ENCODE assay signal across 7 cellular contexts in the genomic region with DNA sequence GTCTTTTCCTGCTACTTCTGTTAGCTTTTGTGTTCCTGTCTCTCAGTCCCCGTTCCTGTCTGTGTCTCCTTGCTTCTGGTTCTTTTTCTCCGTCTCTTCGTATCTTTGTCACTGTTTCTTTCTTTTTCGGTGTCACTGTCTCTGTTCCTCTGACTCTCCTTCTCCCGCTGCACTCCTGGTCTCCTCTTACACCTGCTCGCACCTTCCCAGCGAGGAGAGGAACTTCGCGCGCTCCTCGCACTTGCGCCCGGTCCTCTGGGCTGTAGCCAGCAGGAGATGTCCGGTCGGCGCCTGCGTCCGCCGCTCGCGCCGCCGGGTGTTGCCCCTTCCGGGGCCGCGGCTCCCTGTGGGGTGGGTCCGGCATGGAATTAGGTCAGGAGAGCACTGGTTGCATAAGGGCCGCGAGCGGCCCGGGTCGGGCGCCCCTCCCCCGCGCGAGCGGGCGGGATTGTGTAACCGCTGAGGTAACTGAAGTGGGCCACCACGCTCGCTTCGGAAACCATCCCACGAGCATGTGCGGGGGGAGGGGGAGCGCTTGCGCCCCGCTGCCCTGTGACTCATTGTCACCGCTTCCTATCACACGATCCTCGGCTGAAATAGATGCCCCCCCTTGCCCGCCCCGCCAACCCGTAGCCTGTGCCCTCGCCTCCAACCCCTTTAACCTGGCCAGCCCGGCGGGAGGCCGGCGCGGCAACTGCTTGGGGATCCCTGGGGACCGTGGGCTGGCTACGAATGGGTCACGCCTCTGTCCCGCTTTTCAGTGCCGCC. TPM values are rescaled to one million over a fixed set of nuclear protein-coding genes. Genes with fewer than 3 reads are reported as not detected.
DNase-seq lines count a peak whose midpoint lies in the region; ATAC-seq and TF ChIP-seq lines count a peak whose summit lies in the region.

No MANE protein-coding gene starts in this region.

- H3K36me3 ChIP-seq in tibial nerve = no peaks in the 10 kb centered on the region

- H3K27ac ChIP-seq in tibial nerve = peak overlapping the region; percentile 18 to 83 (median 73)

- H3K27ac Mint-ChIP-seq in osteocyte (ENCODE audit: unreplicated experiment) = no peak overlapping the region

- H3K36me3 Mint-ChIP-seq in osteocyte (ENCODE audit: unreplicated experiment) = no peaks in the 10 kb centered on the region

- peaks cover 0 to 22% of the 10 kb centered on the region in 2 donors for H3K27me3 ChIP-seq in tibial nerve

- TF ChIP-seq POLR2A in tibial nerve (IDR thresholded peaks at IDR 0.05) = peak; percentile 13 to 28

- no peaks in the 10 kb centered on the region for H3K9me3 ChIP-seq in tibial nerve

- H3K4me1 ChIP-seq in tibial nerve = peaks cover 0 to 12% (median 0%) of the 10 kb centered on the region in 4 donors

- peak in 1 of 2 donors; percentile 54 for TF ChIP-seq EP300 in tibial nerve (IDR thresholded peaks at IDR 0.05)

- no peak for TF ChIP-seq CTCF in HFF-Myc (IDR thresholded peaks at IDR 0.05; ENCODE audit: low read depth, low read length, missing control alignments)
- TF ChIP-seq CTCF in osteocyte (IDR thresholded peaks at IDR 0.05) = no peak
- TF ChIP-seq CTCF in tibial nerve (IDR thresholded peaks at IDR 0.05) = no peak

- WGBS in tibial nerve, 2 donors = 0 to 52% methylated on average over 13 to 63 of the region's 64 CpGs

- peaks cover 24% of the 10 kb centered on the region for H3K27me3 Mint-ChIP-seq in osteocyte (ENCODE audit: unreplicated experiment)

- H3K4me3 Mint-ChIP-seq in osteocyte (ENCODE audit: unreplicated experiment) = peak overlapping the region; percentile 72

- peaks cover 5% of the 10 kb centered on the region for H3K9me3 Mint-ChIP-seq in osteocyte (ENCODE audit: unreplicated experiment)

- H3K4me3 ChIP-seq in HFF-Myc (replicated peaks; ENCODE audit: low read depth, low read length) = peak overlapping the region; percentile 33
- peak overlapping the region; percentile 38 to 66 (median 50) for H3K4me3 ChIP-seq in tibial nerve

- ATAC-seq in HG03439 (IDR thresholded peaks at IDR 0.05; ENCODE audit: unreplicated experiment) = no peak

- DNase-seq in HFF-Myc (ENCODE audit: extremely low read depth, low read depth) (no peak), RPMI8226 (peak; percentile 15), germinal center (ENCODE audit: low spot score) (peak; percentile 8), osteocyte (ENCODE audit: extremely low spot score, unreplicated experiment) (no peak), tibial nerve (ENCODE audit: low spot score in 2 of 2) (peak; percentile 61 to 65)
- peak; percentile 13 to 57 (median 30) for DNase-seq in activated naive CD4-positive, alpha-beta T cell (lab: John Stamatoyannopoulos, UW)

- H3K4me1 Mint-ChIP-seq in osteocyte (ENCODE audit: unreplicated experiment) = peaks cover 9% of the 10 kb centered on the region

RNA-seq across cellular contexts. Expression of a gene that starts 1.6 kb away (rescaled TPM):
- not detected in 2 replicates for total RNA-seq in osteocyte
- total RNA-seq in tibial nerve = 10 to 100 TPM; 12.2 to 20.4 (median 19.2) TPM

Comparison
In these comparisons a context has a peak if more than half of its experiments do, and no peak if none do; other contexts are left out.
1. DNase-seq: peak in RPMI8226 (single experiment), activated naive CD4-positive, alpha-beta T cell (4 of 4), germinal center (single experiment) and tibial nerve (2 of 2); none in HFF-Myc (single experiment) and osteocyte (single experiment).
2. RNA of a gene that starts 1.6 kb away (total RNA-seq): 12.2 to 20.4 TPM in tibial nerve; not detected in osteocyte; every median in the first group is over 10 times any median in the second.